In genomic region chr7:137717045-137717444, GRCh38 we compare ENCODE assay signal across 13 cellular contexts.
DNase-seq lines count a peak whose midpoint lies in the region; TF ChIP-seq lines count a peak whose summit lies in the region.
"Had no signal": no experiment of that assay in that cellular context is flagged by ENCODE, and none has a peak within 500 bp of the region (broad histone marks: within the 10 kb centered on the region; RNA-seq: fewer than 3 reads in every experiment).

No MANE protein-coding gene starts in this region.

- no peak overlapping the region for H3K9ac ChIP-seq in HUES48 (ENCODE audit: low read depth, low read length)
- H3K9ac ChIP-seq: BLaER1 treated with 17β-estradiol and CSF1 and Interleukin-3, amounts not matched to agents 10 nM and 100 nM had no signal

- no peak for TF ChIP-seq CTCF in left ventricle myocardium inferior (IDR thresholded peaks at IDR 0.05; ENCODE audit: borderline replicate concordance)
- no peak for TF ChIP-seq CTCF in fibroblast of pulmonary artery (IDR thresholded peaks at IDR 0.05; ENCODE audit: low read length, missing control alignments)

- no peaks in the 10 kb centered on the region for H3K36me3 ChIP-seq in left ventricle myocardium inferior
- H3K36me3 ChIP-seq in HUES48 (ENCODE audit: control insufficient read depth, insufficient read depth, low read length), result no peaks in the 10 kb centered on the region
- H3K36me3 ChIP-seq: BLaER1 treated with 17β-estradiol and CSF1 and Interleukin-3, amounts not matched to agents 10 nM and 100 nM had no signal

- peak overlapping the region; percentile 50 for H3K27ac ChIP-seq in left ventricle myocardium inferior (replicated peaks)
- H3K27ac ChIP-seq in HUES48 (ENCODE audit: low read depth, low read length), result peak overlapping the region; percentile 93
- peak overlapping the region; percentile 35 for H3K27ac ChIP-seq in cingulate gyrus (ENCODE audit: low read depth, low read length)
- H3K27ac ChIP-seq: BLaER1 treated with 17β-estradiol and CSF1 and Interleukin-3, amounts not matched to agents 10 nM and 100 nM had no signal

- intact Hi-C loops in left ventricle myocardium inferior (cut with micrococcal nuclease) (no loop called here), cardiac septum (cut with DNase I) (loop anchor here (5.0 kb wide), 1 partner anchor 60 kb away; no protein-coding TSS in a partner anchor)

- H3K27me3 ChIP-seq in left ventricle myocardium inferior (ENCODE audit: low read depth) (no peaks in the 10 kb centered on the region), HUES48 (ENCODE audit: control insufficient read depth, insufficient read depth, low read length) (no peaks in the 10 kb centered on the region)
- H3K27me3 ChIP-seq: BLaER1 treated with 17β-estradiol and CSF1 and Interleukin-3, amounts not matched to agents 10 nM and 100 nM had no signal

- H3K4me1 ChIP-seq in left ventricle myocardium inferior, result peaks cover 14% of the 10 kb centered on the region
- H3K4me1 ChIP-seq in HUES48 (ENCODE audit: control insufficient read depth, insufficient read depth, low read length), result peaks cover 42% of the 10 kb centered on the region
- H3K4me1 ChIP-seq: Caco-2 had no signal

- no peak overlapping the region for H3K4me3 ChIP-seq in left ventricle myocardium inferior
- H3K4me3 ChIP-seq in HUES48 (ENCODE audit: low read depth, low read length), result no peak overlapping the region
- no peak overlapping the region for H3K4me3 ChIP-seq in fibroblast of pulmonary artery (replicated peaks; ENCODE audit: low read depth, low read length)
- H3K4me3 ChIP-seq: BLaER1 treated with 17β-estradiol and CSF1 and Interleukin-3, amounts not matched to agents 10 nM and 100 nM had no signal

- no peak for DNase-seq in left ventricle myocardium inferior
- no peak for DNase-seq in cardiac septum (ENCODE audit: low spot score)
- peak; percentile 24 for DNase-seq in fibroblast of pulmonary artery (ENCODE audit: low read depth)
- no peak for DNase-seq in GM19240 (ENCODE audit: insufficient read length, low spot score)
- DNase-seq in NCI-H82 treated with DMSO at 0.1 percent for 48 hours (lab: John Stamatoyannopoulos, UW; ENCODE audit: unreplicated experiment), result no peak
- no peak for DNase-seq in germinal center (ENCODE audit: low spot score)
- DNase-seq: 8988T; Caco-2; CD8-positive, alpha-beta T cell; H9 had no signal

- no peaks in the 10 kb centered on the region for H3K9me3 ChIP-seq in left ventricle myocardium inferior (replicated peaks)
- no peaks in the 10 kb centered on the region for H3K9me3 ChIP-seq in HUES48 (ENCODE audit: control insufficient read depth, insufficient read depth, low read length)
- H3K9me3 ChIP-seq: Caco-2 had no signal

Comparison
In these comparisons a context has a peak if more than half of its experiments do, and no peak if none do; other contexts are left out.
1. H3K27ac ChIP-seq: peak in every context shown above with its lines; median percentile 93 in HUES48; 50 in left ventricle myocardium inferior; 35 in cingulate gyrus.